In genomic region chr3:189756651-189757078, GRCh38 we compare ENCODE assay signal across 22 cellular contexts.
DNase-seq lines count a peak whose midpoint lies in the region; ATAC-seq, FAIRE-seq and TF ChIP-seq lines count a peak whose summit lies in the region.
"Had no signal": no experiment of that assay in that cellular context is flagged by ENCODE, and none has a peak within 500 bp of the region (broad histone marks: within the 10 kb centered on the region; RNA-seq: fewer than 3 reads in every experiment).

No MANE protein-coding gene starts in this region.

- TF ChIP-seq CTCF in heart left ventricle (IDR thresholded peaks at IDR 0.05) (no peak), mucosa of descending colon (IDR thresholded peaks at IDR 0.05) (no peak)

- no peak overlapping the region for H3K4me3 ChIP-seq in heart left ventricle
- H3K4me3 ChIP-seq in mucosa of descending colon, result no peak overlapping the region
- H3K4me3 ChIP-seq: coronary artery, gastrocnemius medialis, SJSA1, upper lobe of left lung had no signal

- no peaks in the 10 kb centered on the region for H3K27me3 ChIP-seq in heart left ventricle
- H3K27me3 ChIP-seq: BE2C, gastrocnemius medialis, SJSA1, upper lobe of left lung had no signal

- H3K36me3 ChIP-seq in heart left ventricle, result no peaks in the 10 kb centered on the region
- H3K36me3 ChIP-seq in mucosa of descending colon (ENCODE audit: low read depth), result no peaks in the 10 kb centered on the region
- H3K36me3 ChIP-seq: BE2C, gastrocnemius medialis, SJSA1, upper lobe of left lung had no signal

- peak; percentile 31 for FAIRE-seq in GM19239 (lab: Jason Lieb, UNC)
- FAIRE-seq: astrocyte, endothelial cell of umbilical vein, HTR-8/SVneo had no signal

- intact Hi-C loops in heart left ventricle (cut with DNase I), result no loop called here
- intact Hi-C loops in mucosa of descending colon (cut with DNase I, micrococcal nuclease), result no loop called here

- ATAC-seq in heart left ventricle (no peak), mucosa of descending colon (no peak)

- DNase-seq in ELF-1 (ENCODE audit: low read depth, low spot score) (peak; percentile 90), GM19239 (ENCODE audit: insufficient read length, low spot score) (no peak), NCI-H82 treated with DMSO at 0.1 percent for 48 hours (lab: John Stamatoyannopoulos, UW; ENCODE audit: unreplicated experiment) (peak; percentile 42), glomerular visceral epithelial cell (ENCODE audit: extremely low spot score) (peak; percentile 24), heart left ventricle (no peak), HuH-7 (ENCODE audit: low spot score) (no peak), mucosa of descending colon (no peak), DMS79 treated with DMSO at 0.1 percent for 48 hours (lab: John Stamatoyannopoulos, UW) (no peak)
- DNase-seq: activated CD4-positive, alpha-beta T cell treated with anti-CD3 and anti-CD28 coated beads for 4 hours; activated naive CD4-positive, alpha-beta T cell; BE2C; DMS153; gastrocnemius medialis; mesenchymal stem cell; NCI-H2029; T-helper 9 cell; upper lobe of left lung had no signal

- H3K9me3 ChIP-seq in heart left ventricle (peaks cover 0 to 6% (median 0%) of the 10 kb centered on the region in 12 donors), mucosa of descending colon (no peaks in the 10 kb centered on the region)
- H3K9me3 ChIP-seq: BE2C, gastrocnemius medialis, SJSA1, upper lobe of left lung had no signal

- H3K27ac ChIP-seq in heart left ventricle, result no peak overlapping the region
- H3K27ac ChIP-seq: coronary artery, gastrocnemius medialis, SJSA1, upper lobe of left lung had no signal

- H3K4me1 ChIP-seq in heart left ventricle, result no peaks in the 10 kb centered on the region
- no peaks in the 10 kb centered on the region for H3K4me1 ChIP-seq in mucosa of descending colon (ENCODE audit: low read depth)
- H3K4me1 ChIP-seq: BE2C, SJSA1, upper lobe of left lung had no signal

- TF ChIP-seq POLR2A in heart left ventricle (IDR thresholded peaks at IDR 0.05), result no peak

Comparison
In these comparisons a context has a peak if more than half of its experiments do, and no peak if none do; other contexts are left out.
1. DNase-seq: peak in ELF-1 (single experiment), NCI-H82 treated with DMSO at 0.1 percent for 48 hours (single experiment) and glomerular visceral epithelial cell (single experiment); none in GM19239 (single experiment), heart left ventricle (0 of 5), HuH-7 (single experiment), mucosa of descending colon (0 of 3) and DMS79 treated with DMSO at 0.1 percent for 48 hours (single experiment).